ENCODE assay signal across 18 cellular contexts in genomic region chr20:51570755-51571469, GRCh38. TPM values are rescaled to one million over a fixed set of nuclear protein-coding genes. Genes with fewer than 3 reads are reported as not detected.
DNase-seq lines count a peak whose midpoint lies in the region; ATAC-seq and TF ChIP-seq lines count a peak whose summit lies in the region.
"Had no signal": no experiment of that assay in that cellular context is flagged by ENCODE, and none has a peak within 500 bp of the region (broad histone marks: within the 10 kb centered on the region; RNA-seq: fewer than 3 reads in every experiment).

No MANE protein-coding gene starts in this region.

- H3K27ac Mint-ChIP-seq in GM23338, result no peak overlapping the region
- H3K27ac Mint-ChIP-seq in CD8-positive, alpha-beta memory T cell, result peak overlapping the region in 1 of 8 donors; percentile 82

- H3K36me3 ChIP-seq in GM23338 (ENCODE audit: insufficient read depth), result no peaks in the 10 kb centered on the region
- H3K36me3 ChIP-seq in smooth muscle cell (ENCODE audit: low read depth), result no peaks in the 10 kb centered on the region
- H3K36me3 ChIP-seq in CD8-positive, alpha-beta memory T cell (ENCODE audit: insufficient read depth, low read length), result no peaks in the 10 kb centered on the region

- H3K27me3 ChIP-seq in GM23338 (ENCODE audit: insufficient read depth), result no peaks in the 10 kb centered on the region
- no peaks in the 10 kb centered on the region for H3K27me3 ChIP-seq in smooth muscle cell (ENCODE audit: low read depth)
- no peaks in the 10 kb centered on the region for H3K27me3 ChIP-seq in CD8-positive, alpha-beta memory T cell (ENCODE audit: insufficient read depth, low read length, poor library complexity, severe bottlenecking)

- peaks cover 10% of the 10 kb centered on the region for H3K27me3 Mint-ChIP-seq in GM23338 (ENCODE audit: insufficient read depth, low read depth, poor library complexity)
- peaks cover 0 to 8% of the 10 kb centered on the region in 2 donors for H3K27me3 Mint-ChIP-seq in CD8-positive, alpha-beta memory T cell

- TF ChIP-seq CTCF in GM23338 (conservative IDR thresholded peaks at IDR 0.05; ENCODE audit: low read depth in 2 of 2) (no peak), lower leg skin (IDR thresholded peaks at IDR 0.05) (no peak), smooth muscle cell (IDR thresholded peaks at IDR 0.05; ENCODE audit: borderline replicate concordance, insufficient read depth, poor library complexity, severe bottlenecking) (no peak)

- ATAC-seq in GM23338 (no peak; the same call in 2 of the 3 replicates), GM18873 (IDR thresholded peaks at IDR 0.05; ENCODE audit: low FRiP score, unreplicated experiment) (no peak)
- ATAC-seq: left lobe of liver had no signal

- peaks cover 6% of the 10 kb centered on the region; the same call in 2 of the 3 replicates for H3K9me3 Mint-ChIP-seq in GM23338
- H3K9me3 Mint-ChIP-seq in CD8-positive, alpha-beta memory T cell, result peaks cover 0 to 5% (median 0%) of the 10 kb centered on the region in 5 donors

- DNase-seq in GM23338 (ENCODE audit: low spot score) (no peak), dermis blood vessel endothelial cell (peak; percentile 72), lower leg skin (ENCODE audit: low spot score in 2 of 2) (peak; percentile 43 to 90), smooth muscle cell (lab: John Stamatoyannopoulos, UW; ENCODE audit: unreplicated experiment) (no peak), NCI-H2029 (lab: John Stamatoyannopoulos, UW) (no peak)
- DNase-seq in stimulated activated CD4-positive, alpha-beta T cell treated with anti-CD3 and anti-CD28 coated beads, Interleukin-1b, Interleukin-23, amount 100 ng/mL, for 48 hours, result no peak
- no peak for DNase-seq in CD8-positive, alpha-beta memory T cell
- DNase-seq: activated T-cell treated with anti-CD3 and anti-CD28 coated beads, Interleukin-2, amount 50 U/mL, for 1 hour; C1 segment of cervical spinal cord; cortex of kidney; DMS79; H7; stimulated activated naive CD4-positive, alpha-beta T cell; T-helper 9 cell had no signal

- no peak overlapping the region for H3K4me3 Mint-ChIP-seq in GM23338
- H3K4me3 Mint-ChIP-seq in CD8-positive, alpha-beta memory T cell, result no peak overlapping the region

- H3K4me3 ChIP-seq in GM23338 (no peak overlapping the region), lower leg skin (ENCODE audit: low read depth, poor library complexity, severe bottlenecking) (no peak overlapping the region), smooth muscle cell (no peak overlapping the region)
- H3K4me3 ChIP-seq in CD8-positive, alpha-beta memory T cell (ENCODE audit: low read length), result no peak overlapping the region
- H3K4me3 ChIP-seq: skin epidermis had no signal

- no peak for TF ChIP-seq POLR2A in lower leg skin (IDR thresholded peaks at IDR 0.05)

- H3K4me1 ChIP-seq in GM23338 (ENCODE audit: insufficient read depth) (no peaks in the 10 kb centered on the region), smooth muscle cell (ENCODE audit: low read depth) (peaks cover under 1% of the 10 kb centered on the region)
- no peaks in the 10 kb centered on the region for H3K4me1 ChIP-seq in CD8-positive, alpha-beta memory T cell (ENCODE audit: insufficient read depth, low read length)

- H2AFZ ChIP-seq in GM23338 (peak overlapping the region; percentile 56; the same call in 1 of the 2 replicates), smooth muscle cell (ENCODE audit: low read depth) (peak overlapping the region; percentile 31)

- CTCF ChIA-PET in CD8-positive, alpha-beta memory T cell (lab: Charles Lee), result interaction anchor here (0.6 kb wide), 2 partner anchors 20 to 346 kb away, joined by 3 read pairs; no protein-coding TSS in a partner anchor

- no peaks in the 10 kb centered on the region for H3K9me2 ChIP-seq in GM23338 (ENCODE audit: insufficient read depth)

- H3K4me2 ChIP-seq in GM23338 (no peak overlapping the region), smooth muscle cell (no peak overlapping the region)

- H3K9ac ChIP-seq in smooth muscle cell (ENCODE audit: low read depth), result no peak overlapping the region

- POLR2A ChIA-PET in CD8-positive, alpha-beta memory T cell (lab: Charles Lee), result no interaction called here

- H3K27ac ChIP-seq in GM23338 (ENCODE audit: low read depth) (no peak overlapping the region), smooth muscle cell (ENCODE audit: low read depth) (no peak overlapping the region)
- no peak overlapping the region for H3K27ac ChIP-seq in CD8-positive, alpha-beta memory T cell (ENCODE audit: low read depth, low read length)

- H3K79me2 ChIP-seq in GM23338 (replicated peaks; ENCODE audit: insufficient read depth), result no peaks in the 10 kb centered on the region
- no peaks in the 10 kb centered on the region for H3K79me2 ChIP-seq in smooth muscle cell (ENCODE audit: low read depth)

- H4K20me1 ChIP-seq in GM23338 (replicated peaks; ENCODE audit: insufficient read depth) (no peaks in the 10 kb centered on the region), smooth muscle cell (ENCODE audit: low read depth) (no peaks in the 10 kb centered on the region)

- 39 to 43% methylated on average over 16 of the region's 16 CpGs for WGBS in lower leg skin, 2 donors
- WGBS in smooth muscle cell (ENCODE audit: low lambda C conversion rate), result 43% methylated on average over 16 of the region's 16 CpGs

- no peaks in the 10 kb centered on the region for H3K9me3 ChIP-seq in smooth muscle cell (replicated peaks; ENCODE audit: low read depth)
- H3K9me3 ChIP-seq in CD8-positive, alpha-beta memory T cell (ENCODE audit: low read length), result no peaks in the 10 kb centered on the region

- intact Hi-C loops in lower leg skin (cut with DNase I; ENCODE audit: low total_unique reads), result no loop called here

- no peaks in the 10 kb centered on the region for H3K36me3 Mint-ChIP-seq in GM23338 (ENCODE audit: low read depth)
- H3K36me3 Mint-ChIP-seq in CD8-positive, alpha-beta memory T cell, result no peaks in the 10 kb centered on the region

- H3K4me1 Mint-ChIP-seq in GM23338, result no peaks in the 10 kb centered on the region; the same call in 2 of the 3 replicates
- H3K4me1 Mint-ChIP-seq in CD8-positive, alpha-beta memory T cell, result no peaks in the 10 kb centered on the region

- H3F3A ChIP-seq in GM23338 (replicated peaks; ENCODE audit: low read depth), result no peaks in the 10 kb centered on the region
- peaks cover 1% of the 10 kb centered on the region for H3F3A ChIP-seq in smooth muscle cell (ENCODE audit: low read depth)

TF ChIP-seq in GM23338, 12 proteins besides CTCF, POLR2A, EP300 and RAD21 (continues in another document):
- TF ChIP-seq POLR2AphosphoS5 (IDR thresholded peaks at IDR 0.05; ENCODE audit: low read depth), result no peak

RNA-seq across cellular contexts. Expression of gene NFATC2, which starts 28.4 kb away (rescaled TPM):
- 0.39 and 0.59 TPM in 2 replicates for total RNA-seq in GM23338 (2014; rRNA removed; shearing (Covaris generic))
- polyA plus RNA-seq in GM23338 (2016; fragmentation: Nextera tagmentation; extraction: Ambion mirVana) (0.31 and 0.52 TPM in 2 replicates), smooth muscle cell (5.5 and 5.8 TPM in 2 replicates)
- total RNA-seq in dermis blood vessel endothelial cell (4.8 and 8.8 TPM in 2 replicates), lower leg skin (10 to 100 TPM in 1 of 4 donors, 1 to 10 TPM in 3; 4.0 to 10.4 (median 5.1) TPM), smooth muscle cell (4.1 and 8.4 TPM in 2 replicates)
- total RNA-seq in CD8-positive, alpha-beta memory T cell, result 10 to 100 TPM; 63.0 to 64.4 TPM
- polyA plus RNA-seq in CD8-positive, alpha-beta memory T cell, result 52.1 TPM
- polyA plus RNA-seq: neural cell had no signal

Comparison
In these comparisons a context has a peak if more than half of its experiments do, and no peak if none do; other contexts are left out.
1. DNase-seq: peak in dermis blood vessel endothelial cell (single experiment) and lower leg skin (2 of 2); none in GM23338 (single experiment), smooth muscle cell (single experiment), stimulated activated CD4-positive, alpha-beta T cell treated with anti-CD3 and anti-CD28 coated beads, Interleukin-1b, Interleukin-23, amount 100 ng/mL, for 48 hours (single experiment), CD8-positive, alpha-beta memory T cell (0 of 5) and NCI-H2029 (single experiment).